15 cellular contexts compared by ENCODE assay signal in the genomic region with DNA sequence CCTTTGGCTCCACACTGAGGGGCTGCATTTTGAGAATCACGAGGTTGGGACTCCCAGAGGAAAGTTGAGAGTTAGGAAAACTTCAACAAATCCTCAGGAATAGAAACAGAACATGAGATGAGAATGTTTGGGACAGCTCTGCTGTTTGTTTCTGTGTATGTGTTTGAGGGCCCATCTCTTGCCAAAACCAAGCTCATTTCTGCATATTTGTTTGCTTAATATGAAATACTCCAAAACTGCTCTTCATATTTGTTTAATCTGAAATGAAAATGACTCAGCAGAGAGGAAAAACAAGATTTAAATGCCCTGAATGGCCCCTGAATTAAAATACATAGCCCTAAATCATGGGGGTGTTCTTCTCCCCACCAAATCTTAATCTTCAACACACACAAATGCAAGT.
DNase-seq lines count a peak whose midpoint lies in the region; ATAC-seq, FAIRE-seq and TF ChIP-seq lines count a peak whose summit lies in the region.
"Had no signal": no experiment of that assay in that cellular context is flagged by ENCODE, and none has a peak within 500 bp of the region (broad histone marks: within the 10 kb centered on the region; RNA-seq: fewer than 3 reads in every experiment).

No MANE protein-coding gene starts in this region.

- H3K4me3 ChIP-seq in endothelial cell of umbilical vein (replicated peaks in 1 of 3; ENCODE audit: insufficient read depth in 1 of 3, low read depth in 1 of 3, low read length in 3 of 3) (no peak overlapping the region), mucosa of rectum (ENCODE audit: low read length in 2 of 2) (no peak overlapping the region), transverse colon (no peak overlapping the region), trophoblast cell (ENCODE audit: low read depth, low read length) (no peak overlapping the region)

- H3K36me3 ChIP-seq in endothelial cell of umbilical vein (ENCODE audit: control insufficient read depth in 2 of 2, extremely low read depth in 1 of 2, insufficient read depth in 2 of 2, low read length in 2 of 2) (no peaks in the 10 kb centered on the region), mucosa of rectum (ENCODE audit: control insufficient read depth in 2 of 2, insufficient read depth in 2 of 2, low read length in 2 of 2) (no peaks in the 10 kb centered on the region), transverse colon (no peaks in the 10 kb centered on the region), trophoblast cell (ENCODE audit: control insufficient read depth in 1 of 2, insufficient read depth in 2 of 2, low read length in 2 of 2) (no peaks in the 10 kb centered on the region)

- H3K27ac ChIP-seq in endothelial cell of umbilical vein (ENCODE audit: insufficient read depth, low read depth, low read length): no peak overlapping the region
- H3K27ac ChIP-seq in mucosa of rectum (ENCODE audit: low read depth in 2 of 2, low read length in 2 of 2): peak overlapping the region; percentile 27 to 52
- peak overlapping the region; percentile 69 to 83 (median 76) for H3K27ac ChIP-seq in transverse colon
- H3K27ac ChIP-seq in trophoblast cell (ENCODE audit: low read depth, low read length): no peak overlapping the region

- H3K4me2 ChIP-seq in endothelial cell of umbilical vein (ENCODE audit: insufficient read depth, low read length): no peak overlapping the region
- no peak overlapping the region for H3K4me2 ChIP-seq in trophoblast cell (ENCODE audit: low read length)

- POLR2A ChIA-PET in endothelial cell of umbilical vein (lab: Charles Lee): no interaction called here

- H3K4me1 ChIP-seq in endothelial cell of umbilical vein (ENCODE audit: control insufficient read depth, extremely low read depth, insufficient read depth, low read length): peaks cover 27% of the 10 kb centered on the region
- peaks cover 0 to 5% of the 10 kb centered on the region in 2 donors for H3K4me1 ChIP-seq in mucosa of rectum (ENCODE audit: control insufficient read depth in 2 of 2, insufficient read depth in 2 of 2, low read length in 2 of 2)
- peaks cover 11 to 28% (median 16%) of the 10 kb centered on the region in 4 donors for H3K4me1 ChIP-seq in transverse colon
- H3K4me1 ChIP-seq in trophoblast cell (ENCODE audit: control insufficient read depth in 1 of 2, insufficient read depth in 2 of 2, low read length in 2 of 2): peaks cover 5 to 6% of the 10 kb centered on the region in 2 experiments

- no peaks in the 10 kb centered on the region for H3K27me3 ChIP-seq in endothelial cell of umbilical vein (ENCODE audit: control insufficient read depth in 2 of 2, insufficient read depth in 2 of 2, low read length in 2 of 2)
- H3K27me3 ChIP-seq in mucosa of rectum (ENCODE audit: control insufficient read depth in 2 of 2, insufficient read depth in 2 of 2, low read length in 2 of 2): no peaks in the 10 kb centered on the region
- H3K27me3 ChIP-seq in transverse colon: no peaks in the 10 kb centered on the region
- no peaks in the 10 kb centered on the region for H3K27me3 ChIP-seq in trophoblast cell (ENCODE audit: insufficient read depth, low read length)

- 59% methylated on average over 1 of the region's 1 CpG; no CpG with 5 or more reads in 1 of the 2 donors for WGBS in transverse colon (ENCODE audit: low coverage in 1 of 2), 2 donors
- no CpG with 5 or more reads among the region's 1 CpG for WGBS in trophoblast cell (ENCODE audit: extremely low coverage, insufficient coverage, insufficient read length)

- H2BK12ac ChIP-seq in trophoblast cell (ENCODE audit: low read length): no peak overlapping the region

- H3K9ac ChIP-seq in endothelial cell of umbilical vein (replicated peaks; ENCODE audit: extremely low read depth, insufficient read depth, low read length) (no peak overlapping the region), mucosa of rectum (ENCODE audit: low read depth in 1 of 2, low read length in 2 of 2) (no peak overlapping the region), trophoblast cell (ENCODE audit: low read length) (no peak overlapping the region)

- H2BK120ac ChIP-seq in trophoblast cell (ENCODE audit: insufficient read depth, low read length, poor library complexity): no peak overlapping the region

- H3K9me3 ChIP-seq in endothelial cell of umbilical vein (replicated peaks; ENCODE audit: control insufficient read depth, insufficient read depth, low read length) (no peaks in the 10 kb centered on the region), mucosa of rectum (ENCODE audit: control insufficient read depth in 2 of 2, low read length in 2 of 2) (no peaks in the 10 kb centered on the region), transverse colon (no peaks in the 10 kb centered on the region), trophoblast cell (ENCODE audit: insufficient read depth, low read depth, low read length) (peaks cover 1% of the 10 kb centered on the region)

- H3K18ac ChIP-seq in trophoblast cell (ENCODE audit: low read length): no peak overlapping the region

- no peak overlapping the region for H3K4ac ChIP-seq in trophoblast cell (ENCODE audit: low read depth, low read length)

- no TSS peak for BruUV-seq in endothelial cell of umbilical vein (replicated peaks; lab: Mats Ljungman, UMichigan)

- TF ChIP-seq POLR2A in endothelial cell of umbilical vein (IDR thresholded peaks at IDR 0.05; ENCODE audit: low read depth, low read length): no peak
- no peak for TF ChIP-seq POLR2A in transverse colon (IDR thresholded peaks at IDR 0.05)

- H3K79me1 ChIP-seq in trophoblast cell (ENCODE audit: low read length): no peaks in the 10 kb centered on the region

- TF ChIP-seq EP300 in transverse colon (IDR thresholded peaks at IDR 0.05; ENCODE audit: low read depth): no peak

- intact Hi-C loops in endothelial cell of umbilical vein (cut with micrococcal nuclease) (no loop called here), transverse colon (cut with DNase I; ENCODE audit: low total_unique reads) (no loop called here)

- H3K79me2 ChIP-seq in endothelial cell of umbilical vein (ENCODE audit: control insufficient read depth, insufficient read depth, low read length): no peaks in the 10 kb centered on the region
- H3K79me2 ChIP-seq in trophoblast cell (ENCODE audit: control insufficient read depth, insufficient read depth, low read length, poor library complexity): no peaks in the 10 kb centered on the region

- dilution Hi-C loops in endothelial cell of umbilical vein (cut with MboI; ENCODE audit: extremely low pct_ligation_motif_present, low sequenced_read_pairs): no loop called here

- H4K12ac ChIP-seq in trophoblast cell (ENCODE audit: low read depth, low read length): no peak overlapping the region

- H2AK5ac ChIP-seq in trophoblast cell (ENCODE audit: low read length): no peak overlapping the region

- DNase-seq in LHCN-M2 (ENCODE audit: low read depth) (peak; percentile 38), endothelial cell of umbilical vein (ENCODE audit: low read depth, low spot score) (peak; percentile 31), transverse colon (no peak), trophoblast cell (no peak), NCI-H2227 (lab: John Stamatoyannopoulos, UW; ENCODE audit: unreplicated experiment) (no peak)
- DNase-seq: activated CD8-positive, alpha-beta memory T cell treated with anti-CD3 and anti-CD28 coated beads, Interleukin-2, amount 10 ng/mL, durations not matched to agents 7 days and 5 days; mammary epithelial cell; NCI-H1417; NCI-H82; posterior cingulate gyrus; SHP77 treated with DMSO at 0.1 percent for 48 hours; stimulated activated CD4-positive, alpha-beta T cell treated with anti-CD3 and anti-CD28 coated beads, Interleukin-2, amount 100 ng/mL, for 48 hours; stimulated activated naive CD4-positive, alpha-beta T cell treated with Interleukin-2 at 50 U/mL for 16 hours had no signal

- H2AFZ ChIP-seq in endothelial cell of umbilical vein (ENCODE audit: low read depth, low read length): no peak overlapping the region
- no peak overlapping the region for H2AFZ ChIP-seq in trophoblast cell (ENCODE audit: insufficient read depth, low read length, poor library complexity)

- TF ChIP-seq CTCF in endothelial cell of umbilical vein (IDR thresholded peaks at IDR 0.05; ENCODE audit: extremely low read depth in 1 of 2, insufficient read depth in 1 of 2, low read depth in 1 of 2, low read length in 2 of 2): no peak
- no peak for TF ChIP-seq CTCF in transverse colon (IDR thresholded peaks at IDR 0.05)

- no peak overlapping the region for H3K14ac ChIP-seq in trophoblast cell (ENCODE audit: low read length)

- no peak overlapping the region for H2BK5ac ChIP-seq in trophoblast cell (ENCODE audit: low read depth, low read length, poor library complexity)

- no peaks in the 10 kb centered on the region for H3K9me1 ChIP-seq in endothelial cell of umbilical vein (replicated peaks; ENCODE audit: control insufficient read depth, extremely low read depth, insufficient read depth, low read length)

- peak; percentile 53 for FAIRE-seq in endothelial cell of umbilical vein (lab: Jason Lieb, UNC)

- CTCF ChIA-PET in endothelial cell of umbilical vein (lab: Charles Lee): interaction anchor here (1.1 to 1.9 kb wide), 3 partner anchors 14 to 82 kb away, joined by 3 to 8 read pairs (median 3); no protein-coding TSS in a partner anchor

- H3K23ac ChIP-seq in trophoblast cell (ENCODE audit: low read length): no peak overlapping the region

- H4K20me1 ChIP-seq in endothelial cell of umbilical vein (replicated peaks; ENCODE audit: control insufficient read depth, extremely low read depth, insufficient read depth, low read length): no peaks in the 10 kb centered on the region

- in situ Hi-C loops in transverse colon (cut with MboI; ENCODE audit: low pct_ligation_motif_present in 1 of 4, low pct_unique_long_range_greater_than_20kb in 1 of 4, low sequenced_read_pairs in 3 of 4): no loop called here

- no peak for ATAC-seq in HG03159 (IDR thresholded peaks at IDR 0.05; ENCODE audit: unreplicated experiment)
- ATAC-seq: activated CD8-positive, alpha-beta memory T cell treated with anti-CD3 and anti-CD28 coated beads, Interleukin-2, amount 10 ng/mL, durations not matched to agents 7 days and 5 days had no signal

- H4K91ac ChIP-seq in trophoblast cell (ENCODE audit: low read depth, low read length): no peak overlapping the region

- no peak overlapping the region for H4K8ac ChIP-seq in trophoblast cell (ENCODE audit: low read depth, low read length)

TF ChIP-seq in endothelial cell of umbilical vein, 7 proteins besides CTCF, POLR2A, EP300 and RAD21:
- no peak for TF ChIP-seq JUN (IDR thresholded peaks at IDR 0.05; ENCODE audit: borderline replicate concordance, insufficient read depth, insufficient read length, low read depth)
- peak; percentile 12 for TF ChIP-seq FOS (IDR thresholded peaks at IDR 0.05; ENCODE audit: borderline replicate concordance, insufficient read depth, low read length)
TF ChIP-seq in endothelial cell of umbilical vein: peak in this region for 1.

Comparison
In these comparisons a context has a peak if more than half of its experiments do, and no peak if none do; other contexts are left out.
1. DNase-seq: peak in LHCN-M2 (single experiment) and endothelial cell of umbilical vein (single experiment); none in transverse colon (single experiment), trophoblast cell (0 of 2) and NCI-H2227 (single experiment).
2. H3K27ac ChIP-seq: peak in mucosa of rectum (2 of 2) and transverse colon (4 of 4); none in endothelial cell of umbilical vein (single experiment) and trophoblast cell (single experiment).